28 cellular contexts compared by ENCODE assay signal in the genomic region with DNA sequence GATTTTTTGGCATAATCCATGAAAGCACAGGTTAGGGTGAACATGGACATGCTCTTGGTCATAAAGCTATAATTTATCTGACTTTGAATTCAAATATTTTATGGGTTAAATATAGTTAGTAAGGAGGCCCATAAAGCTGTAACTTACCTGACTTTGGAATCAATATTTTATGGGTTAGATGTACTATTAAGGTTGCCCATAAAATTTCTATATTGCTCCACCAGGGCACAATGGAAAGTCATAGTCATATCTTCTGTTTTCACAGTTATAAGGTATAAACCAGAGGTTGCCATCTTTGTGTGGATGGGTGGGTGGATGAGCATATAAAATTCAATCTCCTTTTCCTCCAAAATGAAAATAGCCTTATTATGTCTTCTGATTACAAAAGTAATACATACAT.
DNase-seq lines count a peak whose midpoint lies in the region; ATAC-seq and TF ChIP-seq lines count a peak whose summit lies in the region.
"Had no signal": no experiment of that assay in that cellular context is flagged by ENCODE, and none has a peak within 500 bp of the region (broad histone marks: within the 10 kb centered on the region; RNA-seq: fewer than 3 reads in every experiment).

No MANE protein-coding gene starts in this region.

- intact Hi-C loops in left colon (cut with DNase I, micrococcal nuclease), result no loop called here
- intact Hi-C loops in mucosa of descending colon (cut with DNase I, micrococcal nuclease), result no loop called here
- intact Hi-C loops in aorta (cut with DNase I), result no loop called here

- no peaks in the 10 kb centered on the region for H3K9me3 ChIP-seq in mucosa of descending colon
- no peaks in the 10 kb centered on the region for H3K9me3 ChIP-seq in aorta (ENCODE audit: control insufficient read depth, low read length)
- H3K9me3 ChIP-seq: A549, BE2C, BLaER1, Caco-2 had no signal

- TF ChIP-seq CTCF in mucosa of descending colon (IDR thresholded peaks at IDR 0.05), result no peak

- no peaks in the 10 kb centered on the region for H3K27me3 ChIP-seq in aorta (ENCODE audit: control insufficient read depth in 1 of 2, insufficient read depth in 2 of 2, low read length in 1 of 2)
- H3K27me3 ChIP-seq: BE2C; BLaER1; BLaER1 treated with 17β-estradiol and CSF1 and Interleukin-3, amounts not matched to agents 10 nM and 100 nM had no signal

- ATAC-seq in left colon (peak; percentile 90), mucosa of descending colon (peak; percentile 62), aorta (ENCODE audit: low FRiP score) (no peak)
- ATAC-seq: A549; CD8-positive, alpha-beta T cell had no signal

- H3K4me3 ChIP-seq in mucosa of descending colon, result no peak overlapping the region
- no peak overlapping the region for H3K4me3 ChIP-seq in aorta (ENCODE audit: low read length in 2 of 2)
- H3K4me3 ChIP-seq: A549; BLaER1; BLaER1 treated with 17β-estradiol and CSF1 and Interleukin-3, amounts not matched to agents 10 nM and 100 nM had no signal

- DNase-seq in left colon, result no peak
- DNase-seq in mucosa of descending colon, result no peak
- no peak for DNase-seq in stimulated activated CD4-positive, alpha-beta T cell treated with anti-CD3 and anti-CD28 coated beads, Interleukin-12 subunit alpha, Interleukin-12 subunit beta, amount 100 ng/mL, for 4 hours
- DNase-seq in aorta, result no peak
- DNase-seq: 8988T; AML-193; BE2C; C1 segment of cervical spinal cord; Caco-2; Calu3; CD4-positive, alpha-beta memory T cell; CD4-positive, alpha-beta T cell; CD4-positive, CD25-positive, alpha-beta regulatory T cell; CD8-positive, alpha-beta memory T cell; CD8-positive, alpha-beta T cell; COR-L47; DMS 273 treated with DMSO at 0.1 percent for 48 hours; DMS153; DMS53; DMS79; DMS79 treated with DMSO at 0.1 percent for 48 hours; DND-41; EL had no signal

- H3K4me1 ChIP-seq in mucosa of descending colon (ENCODE audit: low read depth) (no peaks in the 10 kb centered on the region), aorta (ENCODE audit: control insufficient read depth in 1 of 2, insufficient read depth in 2 of 2, low read length in 2 of 2) (no peaks in the 10 kb centered on the region)
- H3K4me1 ChIP-seq: BE2C, BLaER1, Caco-2 had no signal

- H3K27ac ChIP-seq in aorta (ENCODE audit: low read depth in 1 of 2, low read length in 2 of 2), result no peak overlapping the region
- H3K27ac ChIP-seq: 22Rv1; A549; BLaER1; BLaER1 treated with 17β-estradiol and CSF1 and Interleukin-3, amounts not matched to agents 10 nM and 100 nM; C4-2B had no signal

- H3K36me3 ChIP-seq in mucosa of descending colon (ENCODE audit: low read depth) (no peaks in the 10 kb centered on the region), aorta (ENCODE audit: control insufficient read depth in 1 of 2, insufficient read depth in 2 of 2, low read length in 1 of 2) (no peaks in the 10 kb centered on the region)
- H3K36me3 ChIP-seq: BE2C; BLaER1; BLaER1 treated with 17β-estradiol and CSF1 and Interleukin-3, amounts not matched to agents 10 nM and 100 nM had no signal
